In genomic region chr14:100584056-100585031, GRCh38 we compare ENCODE assay signal across 19 cellular contexts. TPM values are rescaled to one million over a fixed set of nuclear protein-coding genes. Genes with fewer than 3 reads are reported as not detected.
DNase-seq lines count a peak whose midpoint lies in the region; ATAC-seq, FAIRE-seq and TF ChIP-seq lines count a peak whose summit lies in the region.
"Had no signal": no experiment of that assay in that cellular context is flagged by ENCODE, and none has a peak within 500 bp of the region (broad histone marks: within the 10 kb centered on the region; RNA-seq: fewer than 3 reads in every experiment).

No MANE protein-coding gene starts in this region.

- intact Hi-C loops in activated T-helper 1 cell treated with anti-CD3 and anti-CD28 coated beads, Interleukin-12 subunit alpha, Interleukin-12 subunit beta, Interleukin-2, Interleukin-4 antibody, amounts not matched to agents 30 ng/mL and 10 ng/mL and 1 ng/mL, durations not matched to agents 14 hours and 24 hours and 36 hours (cut with micrococcal nuclease) = no loop called here
- intact Hi-C loops in mucosa of descending colon (cut with DNase I, micrococcal nuclease) = no loop called here
- intact Hi-C loops in upper lobe of right lung (cut with DNase I) = no loop called here

- no peak for TF ChIP-seq CTCF in mucosa of descending colon (IDR thresholded peaks at IDR 0.05)
- TF ChIP-seq CTCF in upper lobe of right lung (IDR thresholded peaks at IDR 0.05) = no peak

- DNase-seq in stimulated activated CD4-positive, alpha-beta T cell treated with anti-CD3 and anti-CD28 coated beads, Interleukin-4, amount 100 ng/mL, for 1 hour = peak; percentile 0
- no peak for DNase-seq in stimulated activated CD4-positive, alpha-beta T cell treated with anti-CD3 and anti-CD28 coated beads, Interleukin-12 subunit alpha, Interleukin-12 subunit beta, amount 100 ng/mL, for 4 hours
- DNase-seq in activated T-helper 1 cell treated with anti-CD3 and anti-CD28 coated beads, Interleukin-12 subunit alpha, Interleukin-12 subunit beta, Interleukin-2, Interleukin-4 antibody, amounts not matched to agents 30 ng/mL and 10 ng/mL and 1 ng/mL, durations not matched to agents 14 hours and 24 hours and 36 hours (ENCODE audit: low spot score) = no peak
- DNase-seq in mucosa of descending colon (peak in 2 of 3 donors; percentile 13), upper lobe of right lung (peak; percentile 27), NCI-H128 (lab: John Stamatoyannopoulos, UW; ENCODE audit: unreplicated experiment) (no peak), H54 (ENCODE audit: insufficient read length, low spot score) (no peak), midbrain (lab: John Stamatoyannopoulos, UW) (no peak)
- DNase-seq: activated CD4-positive, CD25-positive, alpha-beta regulatory T cell treated with anti-CD3 and anti-CD28 coated beads, Interleukin-2, amount 50 U/mL, for 72 hours; KBM-7; kidney glomerular epithelial cell; NCI-H1048; NCI-H526; occipital lobe; SHP77 treated with DMSO at 0.1 percent for 48 hours; stimulated activated CD8-positive, alpha-beta memory T cell treated with anti-CD3 and anti-CD28 coated beads, Interleukin-4, amount 100 ng/mL, for 48 hours had no signal

- no peak for TF ChIP-seq POLR2A in H54 (IDR thresholded peaks at IDR 0.05; ENCODE audit: low read depth, low read length)

- no peaks in the 10 kb centered on the region for H3K4me1 Mint-ChIP-seq in activated T-helper 1 cell treated with anti-CD3 and anti-CD28 coated beads, Interleukin-12 subunit alpha, Interleukin-12 subunit beta, Interleukin-2, Interleukin-4 antibody, amounts not matched to agents 30 ng/mL and 10 ng/mL and 1 ng/mL, durations not matched to agents 14 hours and 24 hours and 36 hours (ENCODE audit: low read depth)

- peak overlapping the region; percentile 28 for H3K4me3 Mint-ChIP-seq in activated T-helper 1 cell treated with anti-CD3 and anti-CD28 coated beads, Interleukin-12 subunit alpha, Interleukin-12 subunit beta, Interleukin-2, Interleukin-4 antibody, amounts not matched to agents 30 ng/mL and 10 ng/mL and 1 ng/mL, durations not matched to agents 14 hours and 24 hours and 36 hours

- H3K9me3 ChIP-seq in mucosa of descending colon = no peaks in the 10 kb centered on the region
- no peaks in the 10 kb centered on the region for H3K9me3 ChIP-seq in upper lobe of right lung
- H3K9me3 ChIP-seq: suprapubic skin had no signal

- no peaks in the 10 kb centered on the region for H3K36me3 Mint-ChIP-seq in activated T-helper 1 cell treated with anti-CD3 and anti-CD28 coated beads, Interleukin-12 subunit alpha, Interleukin-12 subunit beta, Interleukin-2, Interleukin-4 antibody, amounts not matched to agents 30 ng/mL and 10 ng/mL and 1 ng/mL, durations not matched to agents 14 hours and 24 hours and 36 hours (ENCODE audit: low read depth)

- H3K4me1 ChIP-seq in mucosa of descending colon (ENCODE audit: low read depth) = peaks cover 3% of the 10 kb centered on the region
- H3K4me1 ChIP-seq in upper lobe of right lung = peaks cover 6% of the 10 kb centered on the region

- no peak overlapping the region for H3K27ac Mint-ChIP-seq in activated T-helper 1 cell treated with anti-CD3 and anti-CD28 coated beads, Interleukin-12 subunit alpha, Interleukin-12 subunit beta, Interleukin-2, Interleukin-4 antibody, amounts not matched to agents 30 ng/mL and 10 ng/mL and 1 ng/mL, durations not matched to agents 14 hours and 24 hours and 36 hours

- H3K9me3 Mint-ChIP-seq in activated T-helper 1 cell treated with anti-CD3 and anti-CD28 coated beads, Interleukin-12 subunit alpha, Interleukin-12 subunit beta, Interleukin-2, Interleukin-4 antibody, amounts not matched to agents 30 ng/mL and 10 ng/mL and 1 ng/mL, durations not matched to agents 14 hours and 24 hours and 36 hours = no peaks in the 10 kb centered on the region

- H3K4me3 ChIP-seq in mucosa of descending colon (no peak overlapping the region), upper lobe of right lung (no peak overlapping the region)
- H3K4me3 ChIP-seq: coronary artery, skin epidermis, suprapubic skin had no signal

- FAIRE-seq in H54 (lab: Jason Lieb, UNC) = no peak

- ATAC-seq in mucosa of descending colon (no peak), upper lobe of right lung (no peak)

- peaks cover 28% of the 10 kb centered on the region for H3K27me3 ChIP-seq in upper lobe of right lung

- H3K36me3 ChIP-seq in mucosa of descending colon (ENCODE audit: low read depth) (no peaks in the 10 kb centered on the region), upper lobe of right lung (no peaks in the 10 kb centered on the region)
- H3K36me3 ChIP-seq: suprapubic skin had no signal

- H3K27ac ChIP-seq in upper lobe of right lung = no peak overlapping the region
- H3K27ac ChIP-seq: coronary artery, skin epidermis, suprapubic skin had no signal

- H3K27me3 Mint-ChIP-seq in activated T-helper 1 cell treated with anti-CD3 and anti-CD28 coated beads, Interleukin-12 subunit alpha, Interleukin-12 subunit beta, Interleukin-2, Interleukin-4 antibody, amounts not matched to agents 30 ng/mL and 10 ng/mL and 1 ng/mL, durations not matched to agents 14 hours and 24 hours and 36 hours (ENCODE audit: insufficient read depth) = peaks cover 19% of the 10 kb centered on the region

RNA-seq across cellular contexts. Expression of gene BEGAIN, which starts 2.9 kb away (rescaled TPM):
- total RNA-seq in activated T-helper 1 cell treated with anti-CD3 and anti-CD28 coated beads, Interleukin-12 subunit alpha, Interleukin-12 subunit beta, Interleukin-2, Interleukin-4 antibody, amounts not matched to agents 30 ng/mL and 10 ng/mL and 1 ng/mL, durations not matched to agents 14 hours and 24 hours and 36 hours = 2.5 and 2.8 TPM in 2 replicates
- 1 to 10 TPM in 2 of 3 donors, under 1 TPM in 1; 0.75 to 2.5 (median 1.1) TPM for total RNA-seq in mucosa of descending colon
- 1.5 TPM for total RNA-seq in upper lobe of right lung

Comparison
In these comparisons a context has a peak if more than half of its experiments do, and no peak if none do; other contexts are left out.
1. DNase-seq: peak in stimulated activated CD4-positive, alpha-beta T cell treated with anti-CD3 and anti-CD28 coated beads, Interleukin-4, amount 100 ng/mL, for 1 hour (single experiment), mucosa of descending colon (2 of 3) and upper lobe of right lung (single experiment); none in stimulated activated CD4-positive, alpha-beta T cell treated with anti-CD3 and anti-CD28 coated beads, Interleukin-12 subunit alpha, Interleukin-12 subunit beta, amount 100 ng/mL, for 4 hours (single experiment), activated T-helper 1 cell treated with anti-CD3 and anti-CD28 coated beads, Interleukin-12 subunit alpha, Interleukin-12 subunit beta, Interleukin-2, Interleukin-4 antibody, amounts not matched to agents 30 ng/mL and 10 ng/mL and 1 ng/mL, durations not matched to agents 14 hours and 24 hours and 36 hours (single experiment), NCI-H128 (single experiment), H54 (single experiment) and midbrain (single experiment).